ENCODE assay signal across 2 cellular contexts in the genomic region with DNA sequence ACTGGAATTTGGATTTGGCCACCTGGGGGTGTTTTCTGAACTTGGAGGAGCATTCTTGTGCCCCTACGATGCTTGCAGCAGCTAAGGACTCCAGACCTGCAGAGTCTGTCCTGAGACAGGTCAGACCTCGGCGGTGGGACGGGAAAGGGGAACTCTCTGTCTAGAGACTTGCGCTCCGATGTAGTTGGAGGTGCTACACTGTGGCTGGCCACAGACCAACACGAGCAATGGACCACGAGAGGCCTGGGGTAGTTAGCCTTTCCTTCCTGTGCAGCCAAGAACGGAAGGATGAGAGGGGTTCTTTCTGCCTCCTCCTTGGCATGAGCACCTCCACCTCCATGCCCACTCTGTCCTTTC.
TF ChIP-seq lines count a peak whose summit lies in the region.

No MANE protein-coding gene starts in this region.

TF ChIP-seq in A549, 52 proteins besides CTCF, POLR2A, EP300 and RAD21:
- TF ChIP-seq JUN (IDR thresholded peaks at IDR 0.05) (no peak), MAZ (IDR thresholded peaks at IDR 0.05; ENCODE audit: borderline replicate concordance, low read depth, low read length) (no peak), HOXB5 (CRISPR knock-in tag; IDR thresholded peaks at IDR 0.05) (no peak), SREBF2 (IDR thresholded peaks at IDR 0.05) (no peak), GATA3 (IDR thresholded peaks at IDR 0.05; ENCODE audit: borderline replicate concordance) (no peak), ZC3H11A (IDR thresholded peaks at IDR 0.05) (no peak), TP53 (CRISPR knock-in tag; IDR thresholded peaks at IDR 0.05) (no peak), CBX2 (IDR thresholded peaks at IDR 0.05; ENCODE audit: borderline replicate concordance, low read depth) (no peak), KDM5A (IDR thresholded peaks at IDR 0.05) (no peak), RARB (CRISPR knock-in tag; IDR thresholded peaks at IDR 0.05) (no peak), SMC3 (IDR thresholded peaks at IDR 0.05) (no peak), MYC (IDR thresholded peaks at IDR 0.05; ENCODE audit: borderline replicate concordance, low read length) (no peak), NFE2L2 (conservative IDR thresholded peaks at IDR 0.05; ENCODE audit: low read length) (no peak), TFCP2L1 (CRISPR knock-in tag; IDR thresholded peaks at IDR 0.05) (no peak)
- TF ChIP-seq, protein P1, sequence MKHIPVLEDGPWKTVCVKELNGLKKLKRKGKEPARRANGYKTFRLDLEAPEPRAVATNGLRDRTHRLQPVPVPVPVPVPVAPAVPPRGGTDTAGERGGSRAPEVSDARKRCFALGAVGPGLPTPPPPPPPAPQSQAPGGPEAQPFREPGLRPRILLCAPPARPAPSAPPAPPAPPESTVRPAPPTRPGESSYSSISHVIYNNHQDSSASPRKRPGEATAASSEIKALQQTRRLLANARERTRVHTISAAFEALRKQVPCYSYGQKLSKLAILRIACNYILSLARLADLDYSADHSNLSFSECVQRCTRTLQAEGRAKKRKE (CRISPR knock-in tag; IDR thresholded peaks at IDR 0.05; ENCODE audit: low read depth): no peak
- TF ChIP-seq, protein P2, sequence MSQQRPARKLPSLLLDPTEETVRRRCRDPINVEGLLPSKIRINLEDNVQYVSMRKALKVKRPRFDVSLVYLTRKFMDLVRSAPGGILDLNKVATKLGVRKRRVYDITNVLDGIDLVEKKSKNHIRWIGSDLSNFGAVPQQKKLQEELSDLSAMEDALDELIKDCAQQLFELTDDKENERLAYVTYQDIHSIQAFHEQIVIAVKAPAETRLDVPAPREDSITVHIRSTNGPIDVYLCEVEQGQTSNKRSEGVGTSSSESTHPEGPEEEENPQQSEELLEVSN (IDR thresholded peaks at IDR 0.05; ENCODE audit: borderline replicate concordance, low read depth): no peak
- TF ChIP-seq, protein P3, sequence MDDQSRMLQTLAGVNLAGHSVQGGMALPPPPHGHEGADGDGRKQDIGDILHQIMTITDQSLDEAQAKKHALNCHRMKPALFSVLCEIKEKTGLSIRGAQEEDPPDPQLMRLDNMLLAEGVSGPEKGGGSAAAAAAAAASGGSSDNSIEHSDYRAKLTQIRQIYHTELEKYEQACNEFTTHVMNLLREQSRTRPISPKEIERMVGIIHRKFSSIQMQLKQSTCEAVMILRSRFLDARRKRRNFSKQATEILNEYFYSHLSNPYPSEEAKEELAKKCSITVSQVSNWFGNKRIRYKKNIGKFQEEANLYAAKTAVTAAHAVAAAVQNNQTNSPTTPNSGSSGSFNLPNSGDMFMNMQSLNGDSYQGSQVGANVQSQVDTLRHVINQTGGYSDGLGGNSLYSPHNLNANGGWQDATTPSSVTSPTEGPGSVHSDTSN (IDR thresholded peaks at IDR 0.05): no peak
- TF ChIP-seq, protein P4, sequence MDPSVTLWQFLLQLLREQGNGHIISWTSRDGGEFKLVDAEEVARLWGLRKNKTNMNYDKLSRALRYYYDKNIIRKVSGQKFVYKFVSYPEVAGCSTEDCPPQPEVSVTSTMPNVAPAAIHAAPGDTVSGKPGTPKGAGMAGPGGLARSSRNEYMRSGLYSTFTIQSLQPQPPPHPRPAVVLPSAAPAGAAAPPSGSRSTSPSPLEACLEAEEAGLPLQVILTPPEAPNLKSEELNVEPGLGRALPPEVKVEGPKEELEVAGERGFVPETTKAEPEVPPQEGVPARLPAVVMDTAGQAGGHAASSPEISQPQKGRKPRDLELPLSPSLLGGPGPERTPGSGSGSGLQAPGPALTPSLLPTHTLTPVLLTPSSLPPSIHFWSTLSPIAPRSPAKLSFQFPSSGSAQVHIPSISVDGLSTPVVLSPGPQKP (IDR thresholded peaks at IDR 0.05; ENCODE audit: low read depth, low read length): no peak
- TF ChIP-seq, protein P5, sequence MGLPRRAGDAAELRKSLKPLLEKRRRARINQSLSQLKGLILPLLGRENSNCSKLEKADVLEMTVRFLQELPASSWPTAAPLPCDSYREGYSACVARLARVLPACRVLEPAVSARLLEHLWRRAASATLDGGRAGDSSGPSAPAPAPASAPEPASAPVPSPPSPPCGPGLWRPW (IDR thresholded peaks at IDR 0.05): no peak

TF ChIP-seq in SK-N-SH, 30 proteins besides CTCF, POLR2A, EP300 and RAD21:
- TF ChIP-seq, protein P3 (IDR thresholded peaks at IDR 0.05): no peak
- TF ChIP-seq GABPA (IDR thresholded peaks at IDR 0.05; ENCODE audit: low read depth) (no peak), FOXM1 (IDR thresholded peaks at IDR 0.05; ENCODE audit: low read depth) (no peak), TEAD4 (IDR thresholded peaks at IDR 0.05; ENCODE audit: borderline replicate concordance, insufficient read depth) (no peak), MEF2A (IDR thresholded peaks at IDR 0.05; ENCODE audit: borderline replicate concordance, low read depth) (no peak), SIN3A (IDR thresholded peaks at IDR 0.05; ENCODE audit: borderline replicate concordance, low read depth, low read length) (no peak), FOSL2 (IDR thresholded peaks at IDR 0.05; ENCODE audit: borderline replicate concordance, low read depth) (no peak), JUND (IDR thresholded peaks at IDR 0.05) (no peak), NRF1 (IDR thresholded peaks at IDR 0.05; ENCODE audit: low read depth, low read length) (no peak), GATA2 (CRISPR knock-in tag; IDR thresholded peaks at IDR 0.05) (no peak), TCF12 (IDR thresholded peaks at IDR 0.05) (no peak), SMC3 (IDR thresholded peaks at IDR 0.05; ENCODE audit: low read depth, low read length) (no peak), YY1 (IDR thresholded peaks at IDR 0.05; ENCODE audit: low read depth) (no peak)
- TF ChIP-seq, protein P6, sequence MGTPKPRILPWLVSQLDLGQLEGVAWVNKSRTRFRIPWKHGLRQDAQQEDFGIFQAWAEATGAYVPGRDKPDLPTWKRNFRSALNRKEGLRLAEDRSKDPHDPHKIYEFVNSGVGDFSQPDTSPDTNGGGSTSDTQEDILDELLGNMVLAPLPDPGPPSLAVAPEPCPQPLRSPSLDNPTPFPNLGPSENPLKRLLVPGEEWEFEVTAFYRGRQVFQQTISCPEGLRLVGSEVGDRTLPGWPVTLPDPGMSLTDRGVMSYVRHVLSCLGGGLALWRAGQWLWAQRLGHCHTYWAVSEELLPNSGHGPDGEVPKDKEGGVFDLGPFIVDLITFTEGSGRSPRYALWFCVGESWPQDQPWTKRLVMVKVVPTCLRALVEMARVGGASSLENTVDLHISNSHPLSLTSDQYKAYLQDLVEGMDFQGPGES (IDR thresholded peaks at IDR 0.05; ENCODE audit: low read depth, low read length): no peak
- TF ChIP-seq, protein P7, sequence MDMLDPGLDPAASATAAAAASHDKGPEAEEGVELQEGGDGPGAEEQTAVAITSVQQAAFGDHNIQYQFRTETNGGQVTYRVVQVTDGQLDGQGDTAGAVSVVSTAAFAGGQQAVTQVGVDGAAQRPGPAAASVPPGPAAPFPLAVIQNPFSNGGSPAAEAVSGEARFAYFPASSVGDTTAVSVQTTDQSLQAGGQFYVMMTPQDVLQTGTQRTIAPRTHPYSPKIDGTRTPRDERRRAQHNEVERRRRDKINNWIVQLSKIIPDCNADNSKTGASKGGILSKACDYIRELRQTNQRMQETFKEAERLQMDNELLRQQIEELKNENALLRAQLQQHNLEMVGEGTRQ (IDR thresholded peaks at IDR 0.05; ENCODE audit: borderline replicate concordance, low read depth, low read length): no peak
